In genomic region chr7:2551418-2551817, GRCh38 we compare ENCODE assay signal across 13 cellular contexts. TPM values are rescaled to one million over a fixed set of nuclear protein-coding genes. Genes with fewer than 3 reads are reported as not detected.
DNase-seq lines count a peak whose midpoint lies in the region; ATAC-seq and TF ChIP-seq lines count a peak whose summit lies in the region.
"Had no signal": no experiment of that assay in that cellular context is flagged by ENCODE, and none has a peak within 500 bp of the region (broad histone marks: within the 10 kb centered on the region; RNA-seq: fewer than 3 reads in every experiment).

No MANE protein-coding gene starts in this region.

- H3K27ac ChIP-seq in sigmoid colon: no peak overlapping the region
- H3K27ac ChIP-seq: BLaER1 treated with 17β-estradiol and CSF1 and Interleukin-3, amounts not matched to agents 10 nM and 100 nM had no signal

- no peak for TF ChIP-seq POLR2A in sigmoid colon (IDR thresholded peaks at IDR 0.05)

- H3K4me3 Mint-ChIP-seq in activated naive CD8-positive, alpha-beta T cell: peak overlapping the region; percentile 32
- no peak overlapping the region for H3K4me3 Mint-ChIP-seq in activated naive CD8-positive, alpha-beta T cell treated with anti-CD3 and anti-CD28 coated beads for 36 hours
- H3K4me3 Mint-ChIP-seq in chondrocyte (ENCODE audit: unreplicated experiment) (no peak overlapping the region), mesothelial cell of epicardium (no peak overlapping the region)
- no peak overlapping the region for H3K4me3 Mint-ChIP-seq in stimulated activated effector memory CD8-positive, alpha-beta T cell treated with anti-CD3 and anti-CD28 coated beads, Interleukin-12 subunit alpha, Interleukin-12 subunit beta, amount 100 ng/mL, for 72 hours

- no peak overlapping the region for H3K4me3 ChIP-seq in sigmoid colon
- H3K4me3 ChIP-seq: BLaER1 treated with 17β-estradiol and CSF1 and Interleukin-3, amounts not matched to agents 10 nM and 100 nM; GM12878 had no signal

- no peak for TF ChIP-seq EP300 in sigmoid colon (IDR thresholded peaks at IDR 0.05)

- peaks cover 4 to 50% (median 8%) of the 10 kb centered on the region in 4 donors for H3K36me3 ChIP-seq in sigmoid colon

- TF ChIP-seq CTCF in chondrocyte (IDR thresholded peaks at IDR 0.05) (no peak), mesothelial cell of epicardium (IDR thresholded peaks at IDR 0.05; ENCODE audit: unreplicated experiment) (no peak), sigmoid colon (IDR thresholded peaks at IDR 0.05) (no peak)

- peaks cover 5% of the 10 kb centered on the region for H3K36me3 Mint-ChIP-seq in activated naive CD8-positive, alpha-beta T cell
- H3K36me3 Mint-ChIP-seq in activated naive CD8-positive, alpha-beta T cell treated with anti-CD3 and anti-CD28 coated beads for 36 hours: peaks cover 24% of the 10 kb centered on the region
- H3K36me3 Mint-ChIP-seq in chondrocyte (ENCODE audit: low read depth) (peaks cover 12% of the 10 kb centered on the region), mesothelial cell of epicardium (peaks cover 26% of the 10 kb centered on the region)
- peaks cover 78% of the 10 kb centered on the region for H3K36me3 Mint-ChIP-seq in stimulated activated effector memory CD8-positive, alpha-beta T cell treated with anti-CD3 and anti-CD28 coated beads, Interleukin-12 subunit alpha, Interleukin-12 subunit beta, amount 100 ng/mL, for 72 hours

- H3K27me3 Mint-ChIP-seq in activated naive CD8-positive, alpha-beta T cell: no peaks in the 10 kb centered on the region
- H3K27me3 Mint-ChIP-seq in activated naive CD8-positive, alpha-beta T cell treated with anti-CD3 and anti-CD28 coated beads for 36 hours: no peaks in the 10 kb centered on the region
- H3K27me3 Mint-ChIP-seq in chondrocyte (ENCODE audit: low read depth) (no peaks in the 10 kb centered on the region), mesothelial cell of epicardium (ENCODE audit: low read depth) (no peaks in the 10 kb centered on the region)
- H3K27me3 Mint-ChIP-seq: CD4-positive, CD25-positive, alpha-beta regulatory T cell had no signal

- no peaks in the 10 kb centered on the region for H3K9me3 Mint-ChIP-seq in activated naive CD8-positive, alpha-beta T cell (ENCODE audit: low read depth)
- no peaks in the 10 kb centered on the region for H3K9me3 Mint-ChIP-seq in activated naive CD8-positive, alpha-beta T cell treated with anti-CD3 and anti-CD28 coated beads for 36 hours
- H3K9me3 Mint-ChIP-seq in chondrocyte (ENCODE audit: low read depth) (no peaks in the 10 kb centered on the region), mesothelial cell of epicardium (no peaks in the 10 kb centered on the region)
- H3K9me3 Mint-ChIP-seq in stimulated activated effector memory CD8-positive, alpha-beta T cell treated with anti-CD3 and anti-CD28 coated beads, Interleukin-12 subunit alpha, Interleukin-12 subunit beta, amount 100 ng/mL, for 72 hours: no peaks in the 10 kb centered on the region
- H3K9me3 Mint-ChIP-seq: CD4-positive, CD25-positive, alpha-beta regulatory T cell had no signal

- H3K27me3 ChIP-seq in sigmoid colon: no peaks in the 10 kb centered on the region
- H3K27me3 ChIP-seq: BLaER1 treated with 17β-estradiol and CSF1 and Interleukin-3, amounts not matched to agents 10 nM and 100 nM had no signal

- ATAC-seq in stimulated activated effector memory CD8-positive, alpha-beta T cell treated with anti-CD3 and anti-CD28 coated beads, Interleukin-12 subunit alpha, Interleukin-12 subunit beta, amount 100 ng/mL, for 72 hours: no peak
- no peak for ATAC-seq in HG02852 (IDR thresholded peaks at IDR 0.05; ENCODE audit: unreplicated experiment)
- ATAC-seq: GM12878, HCT116 had no signal

- H3K4me1 ChIP-seq in sigmoid colon: peaks cover 0 to 32% (median 29%) of the 10 kb centered on the region in 4 donors

- WGBS in sigmoid colon, 2 donors: 97% methylated on average over 8 of the region's 8 CpGs

- H3K9me3 ChIP-seq in sigmoid colon: no peaks in the 10 kb centered on the region
- H3K9me3 ChIP-seq: BLaER1 treated with 17β-estradiol and CSF1 and Interleukin-3, amounts not matched to agents 10 nM and 100 nM had no signal

- DNase-seq in activated naive CD8-positive, alpha-beta T cell treated with anti-CD3 and anti-CD28 coated beads for 36 hours: no peak
- DNase-seq in chondrocyte (ENCODE audit: low spot score) (peak; percentile 29), mesothelial cell of epicardium (ENCODE audit: low spot score in 2 of 2, unreplicated experiment in 2 of 2) (no peak), sigmoid colon (peak; percentile 29), ecto neural progenitor cell (ENCODE audit: low spot score) (no peak)
- DNase-seq in stimulated activated effector memory CD8-positive, alpha-beta T cell treated with anti-CD3 and anti-CD28 coated beads, Interleukin-12 subunit alpha, Interleukin-12 subunit beta, amount 100 ng/mL, for 72 hours (ENCODE audit: low spot score in 2 of 2): no peak
- DNase-seq: 8988T; CD4-positive, CD25-positive, alpha-beta regulatory T cell had no signal

- peak overlapping the region; percentile 16 for H3K27ac Mint-ChIP-seq in activated naive CD8-positive, alpha-beta T cell
- no peak overlapping the region for H3K27ac Mint-ChIP-seq in activated naive CD8-positive, alpha-beta T cell treated with anti-CD3 and anti-CD28 coated beads for 36 hours
- H3K27ac Mint-ChIP-seq in chondrocyte (ENCODE audit: unreplicated experiment) (no peak overlapping the region), mesothelial cell of epicardium (peak overlapping the region; percentile 30)
- no peak overlapping the region for H3K27ac Mint-ChIP-seq in stimulated activated effector memory CD8-positive, alpha-beta T cell treated with anti-CD3 and anti-CD28 coated beads, Interleukin-12 subunit alpha, Interleukin-12 subunit beta, amount 100 ng/mL, for 72 hours
- H3K27ac Mint-ChIP-seq: CD4-positive, CD25-positive, alpha-beta regulatory T cell had no signal

- intact Hi-C loops in sigmoid colon (cut with DNase I): no loop called here

- H3K4me1 Mint-ChIP-seq in activated naive CD8-positive, alpha-beta T cell (ENCODE audit: low read depth): peaks cover 30% of the 10 kb centered on the region
- H3K4me1 Mint-ChIP-seq in activated naive CD8-positive, alpha-beta T cell treated with anti-CD3 and anti-CD28 coated beads for 36 hours: peaks cover 14% of the 10 kb centered on the region
- H3K4me1 Mint-ChIP-seq in chondrocyte (ENCODE audit: low read depth) (peaks cover 18% of the 10 kb centered on the region), mesothelial cell of epicardium (peaks cover 13% of the 10 kb centered on the region)
- peaks cover 27% of the 10 kb centered on the region for H3K4me1 Mint-ChIP-seq in stimulated activated effector memory CD8-positive, alpha-beta T cell treated with anti-CD3 and anti-CD28 coated beads, Interleukin-12 subunit alpha, Interleukin-12 subunit beta, amount 100 ng/mL, for 72 hours

RNA-seq across cellular contexts. Expression of gene BRAT1, which starts 3.9 kb away (rescaled TPM):
- total RNA-seq in activated naive CD8-positive, alpha-beta T cell treated with anti-CD3 and anti-CD28 coated beads for 36 hours: 10 to 100 TPM; 36.4 to 37.8 TPM
- total RNA-seq in chondrocyte: 19.6 to 30.6 TPM (median 21.0 TPM) in 3 replicates
- 44.2 to 47.6 TPM (median 46.8 TPM) in 3 replicates for total RNA-seq in mesothelial cell of epicardium
- total RNA-seq in sigmoid colon: 10 to 100 TPM; 17.8 to 24.6 (median 22.1) TPM
- polyA plus RNA-seq in sigmoid colon: 10 to 100 TPM in 2 of 3 donors, 1 to 10 TPM in 1; 9.6 to 25.9 (median 11.3) TPM

RNA-seq across cellular contexts. Expression of gene IQCE, which starts 7.4 kb away (rescaled TPM):
- total RNA-seq in activated naive CD8-positive, alpha-beta T cell treated with anti-CD3 and anti-CD28 coated beads for 36 hours: 1 to 10 TPM; 5.4 to 6.1 TPM
- total RNA-seq in chondrocyte: 9.3 to 20.2 TPM (median 10.0 TPM) in 3 replicates
- total RNA-seq in mesothelial cell of epicardium: 26.6 to 29.6 TPM (median 26.6 TPM) in 3 replicates
- total RNA-seq in sigmoid colon: 10 to 100 TPM in 2 of 4 donors, 1 to 10 TPM in 2; 6.4 to 22.4 (median 11.8) TPM
- polyA plus RNA-seq in sigmoid colon: 10 to 100 TPM in 1 of 3 donors, 1 to 10 TPM in 2; 8.1 to 19.6 (median 9.6) TPM

RNA-seq across cellular contexts. Expression of gene LFNG, which starts 31.8 kb away (rescaled TPM):
- total RNA-seq in activated naive CD8-positive, alpha-beta T cell treated with anti-CD3 and anti-CD28 coated beads for 36 hours: 10 to 100 TPM; 21.0 to 25.8 TPM
- 36.7 to 39.9 TPM (median 39.9 TPM) in 3 replicates for total RNA-seq in chondrocyte
- total RNA-seq in mesothelial cell of epicardium: 16.0 to 19.0 TPM (median 16.3 TPM) in 3 replicates
- total RNA-seq in sigmoid colon: 1 to 10 TPM; 1.8 to 5.8 (median 5.3) TPM
- 10 to 100 TPM in 2 of 3 donors, 1 to 10 TPM in 1; 9.2 to 34.5 (median 14.4) TPM for polyA plus RNA-seq in sigmoid colon

Comparison
In these comparisons a context has a peak if more than half of its experiments do, and no peak if none do; other contexts are left out.
1. H3K27ac Mint-ChIP-seq: peak in activated naive CD8-positive, alpha-beta T cell (single experiment) and mesothelial cell of epicardium (single experiment); none in activated naive CD8-positive, alpha-beta T cell treated with anti-CD3 and anti-CD28 coated beads for 36 hours (single experiment), chondrocyte (single experiment) and stimulated activated effector memory CD8-positive, alpha-beta T cell treated with anti-CD3 and anti-CD28 coated beads, Interleukin-12 subunit alpha, Interleukin-12 subunit beta, amount 100 ng/mL, for 72 hours (single experiment).
2. DNase-seq: peak in chondrocyte (single experiment) and sigmoid colon (single experiment); none in activated naive CD8-positive, alpha-beta T cell treated with anti-CD3 and anti-CD28 coated beads for 36 hours (single experiment), mesothelial cell of epicardium (0 of 2), stimulated activated effector memory CD8-positive, alpha-beta T cell treated with anti-CD3 and anti-CD28 coated beads, Interleukin-12 subunit alpha, Interleukin-12 subunit beta, amount 100 ng/mL, for 72 hours (0 of 2) and ecto neural progenitor cell (single experiment).